1 cellular context compared by ENCODE assay signal in the genomic region with DNA sequence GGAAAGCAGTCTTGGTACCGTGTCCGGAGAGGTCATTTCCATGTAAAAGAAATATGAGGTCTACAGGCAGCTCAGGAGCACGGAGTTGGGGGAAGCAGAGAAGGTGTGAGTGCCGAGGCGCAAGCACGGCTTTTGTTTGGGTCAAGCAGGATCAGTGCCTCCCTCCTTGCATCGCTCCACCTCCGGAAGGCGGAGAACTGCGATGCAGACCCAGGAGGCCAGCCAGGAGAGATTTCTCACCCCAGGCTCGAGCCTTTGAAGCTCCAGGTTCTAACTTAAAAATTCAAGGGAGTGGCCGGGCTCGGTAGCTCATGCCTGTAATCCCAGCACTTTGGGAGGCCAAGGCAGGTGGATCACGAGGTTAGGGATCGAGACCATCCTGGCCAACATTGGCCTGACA.
TF ChIP-seq lines count a peak whose summit lies in the region.

No MANE protein-coding gene starts in this region.

TF ChIP-seq in GM23338, 12 proteins besides CTCF, POLR2A, EP300 and RAD21:
- no peak for TF ChIP-seq EZH2 (IDR thresholded peaks at IDR 0.05; ENCODE audit: low read depth, unreplicated experiment)
- TF ChIP-seq EZH2phosphoT487 (IDR thresholded peaks at IDR 0.05; ENCODE audit: unreplicated experiment): no peak
- TF ChIP-seq ETS1 (IDR thresholded peaks at IDR 0.05): no peak
- no peak for TF ChIP-seq ZNF462 (CRISPR knock-in tag; IDR thresholded peaks at IDR 0.05)
- no peak for TF ChIP-seq POLR2AphosphoS5 (IDR thresholded peaks at IDR 0.05; ENCODE audit: low read depth)
- TF ChIP-seq JUNB (IDR thresholded peaks at IDR 0.05; ENCODE audit: unreplicated experiment): no peak
- no peak for TF ChIP-seq ZNF114 (CRISPR knock-in tag; IDR thresholded peaks at IDR 0.05)
- TF ChIP-seq ZNF331 (CRISPR knock-in tag; IDR thresholded peaks at IDR 0.05; ENCODE audit: low read depth): no peak
- no peak for TF ChIP-seq REST (IDR thresholded peaks at IDR 0.05; ENCODE audit: unreplicated experiment)
- no peak for TF ChIP-seq NANOG (IDR thresholded peaks at IDR 0.05; ENCODE audit: borderline replicate concordance)
- no peak for TF ChIP-seq STAT1 (IDR thresholded peaks at IDR 0.05; ENCODE audit: unreplicated experiment)
- no peak for TF ChIP-seq CREB1 (CRISPR knock-in tag; IDR thresholded peaks at IDR 0.05; ENCODE audit: low read depth)
TF ChIP-seq in GM23338: peak in this region for 0.
